In the genomic region with DNA sequence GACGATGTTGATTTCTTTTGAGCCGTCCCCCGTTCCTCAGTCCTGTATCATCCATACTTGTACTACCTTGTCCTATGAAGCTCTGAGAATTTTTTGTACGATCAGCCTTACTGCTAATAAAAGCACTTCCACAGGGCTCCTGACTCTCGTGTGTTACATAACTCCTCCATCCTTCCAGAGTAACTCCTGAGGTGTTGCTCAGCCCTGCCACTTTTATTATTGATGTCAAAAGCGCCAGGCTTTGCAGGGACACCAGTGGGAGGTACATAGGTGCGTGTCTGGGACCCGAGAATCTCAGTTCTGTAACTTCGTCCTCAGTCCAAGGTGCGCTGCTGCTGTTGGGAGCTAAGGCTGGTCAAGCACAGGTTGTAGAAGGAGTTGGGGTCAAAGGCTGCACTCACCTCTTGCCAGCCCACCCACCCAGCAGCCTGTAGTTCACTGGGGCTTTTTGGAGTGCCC, we compare ENCODE assay signal across 8 cellular contexts. TPM values are rescaled to one million over a fixed set of nuclear protein-coding genes. Genes with fewer than 3 reads are reported as not detected.
DNase-seq lines count a peak whose midpoint lies in the region; ATAC-seq and TF ChIP-seq lines count a peak whose summit lies in the region.

No MANE protein-coding gene starts in this region.

- H3K4me3 ChIP-seq in Caco-2 (ENCODE audit: low read depth, low read length) = peak overlapping the region; percentile 67
- peak overlapping the region; percentile 92 for H3K4me3 ChIP-seq in NB4 (ENCODE audit: low read depth, low read length)
- H3K4me3 ChIP-seq in effector memory CD4-positive, alpha-beta T cell (ENCODE audit: insufficient read depth, low read depth, low read length, poor library complexity, severe bottlenecking) = peak overlapping the region; percentile 60
- H3K4me3 ChIP-seq in neural progenitor cell = peak overlapping the region; percentile 69

- H3K27me3 ChIP-seq in Caco-2 (replicated peaks; ENCODE audit: control insufficient read depth, insufficient read depth, low read length) (no peaks in the 10 kb centered on the region), neural progenitor cell (no peaks in the 10 kb centered on the region)
- peaks cover 11% of the 10 kb centered on the region for H3K27me3 ChIP-seq in effector memory CD4-positive, alpha-beta T cell (replicated peaks; ENCODE audit: control insufficient read depth, insufficient read depth, low read length, poor library complexity, severe bottlenecking)

- H3K27ac ChIP-seq in effector memory CD4-positive, alpha-beta T cell (ENCODE audit: insufficient read depth, low read length, poor library complexity, severe bottlenecking) = peak overlapping the region; percentile 66
- H3K27ac ChIP-seq in neural progenitor cell = no peak overlapping the region

- no TSS peak for BruUV-seq in Caco-2 (replicated peaks; lab: Mats Ljungman, UMichigan)

- peak overlapping the region; percentile 88 for H3K4me3 Mint-ChIP-seq in Caco-2 (ENCODE audit: unreplicated experiment)
- peak overlapping the region; percentile 80 for H3K4me3 Mint-ChIP-seq in neural progenitor cell

- TF ChIP-seq POLR2A in NB4 (IDR thresholded peaks at IDR 0.05; ENCODE audit: extremely low read depth, insufficient read length) = peak; percentile 9

- no peak overlapping the region for H2AFZ ChIP-seq in neural progenitor cell (replicated peaks)

- TF ChIP-seq CTCF in Caco-2 (IDR thresholded peaks at IDR 0.05; ENCODE audit: insufficient read depth in 1 of 2, low read depth in 1 of 2, low read length in 1 of 2, severe bottlenecking in 1 of 2, unreplicated experiment in 1 of 2) (no peak), NB4 (IDR thresholded peaks at IDR 0.05; ENCODE audit: low read depth, low read length) (no peak), neural progenitor cell (IDR thresholded peaks at IDR 0.05) (no peak)

- H3K4me1 ChIP-seq in Caco-2 (peaks cover 21% of the 10 kb centered on the region), neural progenitor cell (peaks cover 10% of the 10 kb centered on the region)
- peaks cover 36% of the 10 kb centered on the region for H3K4me1 ChIP-seq in effector memory CD4-positive, alpha-beta T cell (ENCODE audit: control insufficient read depth, insufficient read depth, low read length, poor library complexity, severe bottlenecking)

- intact Hi-C loops in Caco-2 (cut with micrococcal nuclease; ENCODE audit: unreplicated experiment) = no loop called here

- H4K20me1 ChIP-seq in neural progenitor cell (ENCODE audit: low read depth) = peaks cover 52% of the 10 kb centered on the region

- H3K27ac Mint-ChIP-seq in Caco-2 (ENCODE audit: unreplicated experiment) (peak overlapping the region; percentile 87), neural progenitor cell (no peak overlapping the region)

- POLR2A ChIA-PET in Caco-2 (lab: Charles Lee) = interaction anchor here (0.6 to 2.4 kb wide), 2 partner anchors 13 to 172 kb away, joined by 14 to 76 read pairs; a partner anchor contains a TSS

- peaks cover 58% of the 10 kb centered on the region for H3F3A ChIP-seq in neural progenitor cell (ENCODE audit: low read depth)

- peaks cover 23% of the 10 kb centered on the region for H3K79me2 ChIP-seq in neural progenitor cell (ENCODE audit: low read depth)

- peak overlapping the region; percentile 95 for H3K4me2 ChIP-seq in neural progenitor cell

- DNase-seq in Caco-2 = peak in 1 of 2 experiments; percentile 48
- peak; percentile 58 for DNase-seq in NB4 (ENCODE audit: low read depth)
- no peak for DNase-seq in effector memory CD4-positive, alpha-beta T cell
- DNase-seq in neural progenitor cell (ENCODE audit: low spot score) = no peak
- no peak for DNase-seq in OCI-M2 (lab: John Stamatoyannopoulos, UW; ENCODE audit: unreplicated experiment)

- H3K36me3 ChIP-seq in Caco-2 (ENCODE audit: control insufficient read depth, insufficient read depth, low read length) (peaks cover 5% of the 10 kb centered on the region), neural progenitor cell (no peaks in the 10 kb centered on the region)
- H3K36me3 ChIP-seq in effector memory CD4-positive, alpha-beta T cell (ENCODE audit: control insufficient read depth, insufficient read depth, low read length) = peaks cover 38% of the 10 kb centered on the region

- ATAC-seq in GM21526 (IDR thresholded peaks at IDR 0.05; ENCODE audit: low FRiP score, unreplicated experiment) (no peak), GM19467 (IDR thresholded peaks at IDR 0.05; ENCODE audit: unreplicated experiment) (no peak), HG03095 (IDR thresholded peaks at IDR 0.05; ENCODE audit: unreplicated experiment) (no peak)

- H3K9me3 Mint-ChIP-seq in Caco-2 (ENCODE audit: unreplicated experiment) (no peaks in the 10 kb centered on the region), neural progenitor cell (no peaks in the 10 kb centered on the region)

- H3K9me3 ChIP-seq in Caco-2 = no peaks in the 10 kb centered on the region
- H3K9me3 ChIP-seq in effector memory CD4-positive, alpha-beta T cell (ENCODE audit: control insufficient read depth, low read length) = no peaks in the 10 kb centered on the region
- no peaks in the 10 kb centered on the region for H3K9me3 ChIP-seq in neural progenitor cell (ENCODE audit: low read depth)

- H3K9ac ChIP-seq in neural progenitor cell = peak overlapping the region; percentile 64

- peaks cover 69% of the 10 kb centered on the region for H3K36me3 Mint-ChIP-seq in Caco-2 (ENCODE audit: insufficient read depth, unreplicated experiment)
- H3K36me3 Mint-ChIP-seq in neural progenitor cell = peaks cover 38% of the 10 kb centered on the region

- H3K4me1 Mint-ChIP-seq in Caco-2 (ENCODE audit: low read depth, unreplicated experiment) = peaks cover 61% of the 10 kb centered on the region
- peaks cover 30% of the 10 kb centered on the region for H3K4me1 Mint-ChIP-seq in neural progenitor cell

- CTCF ChIA-PET in Caco-2 (lab: Charles Lee) = interaction anchor here (0.6 kb wide), 1 partner anchor 16 kb away, joined by 5 read pairs; no protein-coding TSS in a partner anchor

- H3K27me3 Mint-ChIP-seq in Caco-2 (ENCODE audit: insufficient read depth, unreplicated experiment) (no peaks in the 10 kb centered on the region), neural progenitor cell (ENCODE audit: insufficient read depth, low read depth) (peaks cover 11% of the 10 kb centered on the region)

RNA-seq across cellular contexts. Expression of a gene that starts 1.0 kb away (rescaled TPM):
- 4.6 and 5.3 TPM in 2 replicates for total RNA-seq in Caco-2 (2022)
- 4.0 TPM in 1 of 2 replicates, not detected in the other for total RNA-seq in neural progenitor cell (ENCODE audit: low replicate concordance)

RNA-seq across cellular contexts. Expression of a gene that starts 7.1 kb away (rescaled TPM):
- total RNA-seq in Caco-2 (2022) = 16.5 and 19.0 TPM in 2 replicates
- 0.90 TPM in 1 of 2 replicates, not detected in the other for total RNA-seq in neural progenitor cell (ENCODE audit: low replicate concordance)

RNA-seq across cellular contexts. Expression of a gene that starts 13.7 kb away (rescaled TPM):
- total RNA-seq in Caco-2 (2022) (211 and 243 TPM in 2 replicates), neural progenitor cell (ENCODE audit: low replicate concordance) (60.4 and 108 TPM in 2 replicates)

RNA-seq across cellular contexts. Expression of a gene that starts 21.4 kb away (rescaled TPM):
- total RNA-seq in Caco-2 (2022) (66.6 and 75.5 TPM in 2 replicates), neural progenitor cell (ENCODE audit: low replicate concordance) (14.9 and 49.5 TPM in 2 replicates)

RNA-seq across cellular contexts. Expression of a gene that starts 36.0 kb away (rescaled TPM):
- 59.0 and 60.7 TPM in 2 replicates for total RNA-seq in Caco-2 (2022)
- total RNA-seq in neural progenitor cell (ENCODE audit: low replicate concordance) = 3.5 and 18.6 TPM in 2 replicates
